In genomic region chr11:126282742-126283591, GRCh38 we compare ENCODE assay signal across 1 cellular context.
TF ChIP-seq lines count a peak whose summit lies in the region.

Gene TIRAP, plus strand, starts transcription at chr11:126283093. Its CDS starts 7,802 bp downstream, at chr11:126290895.

TF ChIP-seq in H1, 55 proteins besides CTCF, POLR2A, EP300 and RAD21 (continued from another document):
- 0 out of 2 replicates have a peak, but pooled peaks have one; percentile 39 for TF ChIP-seq CREB1 (IDR thresholded peaks at IDR 0.05)
